In genomic region chr2:156340818-156341481, GRCh38 we compare ENCODE assay signal across 1 cellular context.
A peak's percentile ranks its signal among the peaks of the same experiment; 100 is the strongest.
TF ChIP-seq lines count a peak whose summit lies in the region.

No MANE protein-coding gene starts in this region.

TF ChIP-seq in GM12878, 131 proteins besides CTCF, POLR2A, EP300 and RAD21 (continued from another document):
- TF ChIP-seq YY1 (IDR thresholded peaks at IDR 0.05; ENCODE audit: low read depth, low read length) (peak; percentile 60), CHD1 (IDR thresholded peaks at IDR 0.05; ENCODE audit: low read depth, low read length) (peak; percentile 50; the same call in 1 of the 2 replicates), ZNF687 (IDR thresholded peaks at IDR 0.05) (no peak), MYC (IDR thresholded peaks at IDR 0.05; ENCODE audit: insufficient read depth, insufficient read length, insufficient replicate concordance, low read length, severe bottlenecking) (no peak), NFIC (IDR thresholded peaks at IDR 0.05; ENCODE audit: low read depth, low read length) (peak; percentile 38; the same call in 1 of the 2 replicates), RUNX3 (IDR thresholded peaks at IDR 0.05; ENCODE audit: low read length) (no peak), CREB1 (IDR thresholded peaks at IDR 0.05; ENCODE audit: low read depth) (peak; percentile 43; the same call in 1 of the 2 replicates), ASH2L (IDR thresholded peaks at IDR 0.05; ENCODE audit: borderline replicate concordance, low read depth) (no peak), TCF12 (IDR thresholded peaks at IDR 0.05; ENCODE audit: low read depth, low read length) (peak; percentile 52; the same call in 1 of the 2 replicates), ZBED1 (IDR thresholded peaks at IDR 0.05; ENCODE audit: borderline replicate concordance) (peak; percentile 20; the same call in 1 of the 2 replicates), IRF4 (IDR thresholded peaks at IDR 0.05; ENCODE audit: low read depth, low read length) (no peak)
- TF ChIP-seq, protein P1, sequence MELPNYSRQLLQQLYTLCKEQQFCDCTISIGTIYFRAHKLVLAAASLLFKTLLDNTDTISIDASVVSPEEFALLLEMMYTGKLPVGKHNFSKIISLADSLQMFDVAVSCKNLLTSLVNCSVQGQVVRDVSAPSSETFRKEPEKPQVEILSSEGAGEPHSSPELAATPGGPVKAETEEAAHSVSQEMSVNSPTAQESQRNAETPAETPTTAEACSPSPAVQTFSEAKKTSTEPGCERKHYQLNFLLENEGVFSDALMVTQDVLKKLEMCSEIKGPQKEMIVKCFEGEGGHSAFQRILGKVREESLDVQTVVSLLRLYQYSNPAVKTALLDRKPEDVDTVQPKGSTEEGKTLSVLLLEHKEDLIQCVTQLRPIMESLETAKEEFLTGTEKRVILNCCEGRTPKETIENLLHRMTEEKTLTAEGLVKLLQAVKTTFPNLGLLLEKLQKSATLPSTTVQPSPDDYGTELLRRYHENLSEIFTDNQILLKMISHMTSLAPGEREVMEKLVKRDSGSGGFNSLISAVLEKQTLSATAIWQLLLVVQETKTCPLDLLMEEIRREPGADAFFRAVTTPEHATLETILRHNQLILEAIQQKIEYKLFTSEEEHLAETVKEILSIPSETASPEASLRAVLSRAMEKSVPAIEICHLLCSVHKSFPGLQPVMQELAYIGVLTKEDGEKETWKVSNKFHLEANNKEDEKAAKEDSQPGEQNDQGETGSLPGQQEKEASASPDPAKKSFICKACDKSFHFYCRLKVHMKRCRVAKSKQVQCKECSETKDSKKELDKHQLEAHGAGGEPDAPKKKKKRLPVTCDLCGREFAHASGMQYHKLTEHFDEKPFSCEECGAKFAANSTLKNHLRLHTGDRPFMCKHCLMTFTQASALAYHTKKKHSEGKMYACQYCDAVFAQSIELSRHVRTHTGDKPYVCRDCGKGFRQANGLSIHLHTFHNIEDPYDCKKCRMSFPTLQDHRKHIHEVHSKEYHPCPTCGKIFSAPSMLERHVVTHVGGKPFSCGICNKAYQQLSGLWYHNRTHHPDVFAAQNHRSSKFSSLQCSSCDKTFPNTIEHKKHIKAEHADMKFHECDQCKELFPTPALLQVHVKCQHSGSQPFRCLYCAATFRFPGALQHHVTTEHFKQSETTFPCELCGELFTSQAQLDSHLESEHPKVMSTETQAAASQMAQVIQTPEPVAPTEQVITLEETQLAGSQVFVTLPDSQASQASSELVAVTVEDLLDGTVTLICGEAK (IDR thresholded peaks at IDR 0.05; ENCODE audit: borderline replicate concordance), result 0 out of 2 replicates have a peak, but pooled peaks have one; percentile 62
